ENCODE assay signal across 8 cellular contexts in genomic region chr22:28741758-28742561, GRCh38. TPM values are rescaled to one million over a fixed set of nuclear protein-coding genes. Genes with fewer than 3 reads are reported as not detected.
DNase-seq lines count a peak whose midpoint lies in the region; ATAC-seq and TF ChIP-seq lines count a peak whose summit lies in the region.

Gene CHEK2 (minus strand): TSS chr22:28741820. CDS start chr22:28734721, 7,099 bp downstream.
Gene HSCB (plus strand): TSS chr22:28742039. CDS start chr22:28742096, 57 bp downstream.

- WGBS in right lobe of liver (ENCODE audit: insufficient coverage, low coverage, low lambda C conversion rate, missing lambda C conversion rate), result 0% methylated on average over 42 of the region's 56 CpGs

- H3K27me3 ChIP-seq in CD4-positive, CD25-positive, alpha-beta regulatory T cell (ENCODE audit: control insufficient read depth, insufficient read depth, low read length), result no peaks in the 10 kb centered on the region
- H3K27me3 ChIP-seq in duodenal mucosa (ENCODE audit: control insufficient read depth in 1 of 2, insufficient read depth in 2 of 2, low read length in 2 of 2) (no peaks in the 10 kb centered on the region), right lobe of liver (no peaks in the 10 kb centered on the region)

- peaks cover 14% of the 10 kb centered on the region for H3K36me3 ChIP-seq in CD4-positive, CD25-positive, alpha-beta regulatory T cell (ENCODE audit: control insufficient read depth, insufficient read depth, low read length)
- H3K36me3 ChIP-seq in duodenal mucosa (ENCODE audit: control insufficient read depth in 1 of 2, insufficient read depth in 2 of 2, low read length in 2 of 2) (peaks cover 11 to 26% of the 10 kb centered on the region in 2 donors), right lobe of liver (peaks cover 0 to 27% (median 2%) of the 10 kb centered on the region in 4 donors)

- peak; percentile 73 for TF ChIP-seq POLR2A in right lobe of liver (IDR thresholded peaks at IDR 0.05)

- peak; percentile 96 to 99 (median 97) for DNase-seq in CD4-positive, CD25-positive, alpha-beta regulatory T cell
- DNase-seq in NCI-H82 treated with DMSO at 0.1 percent for 48 hours (lab: John Stamatoyannopoulos, UW; ENCODE audit: unreplicated experiment) (peak; percentile 95), right lobe of liver (peak; percentile 97 to 99 (median 99))
- peak; percentile 98 for DNase-seq in activated CD4-positive, alpha-beta memory T cell treated with anti-CD3 and anti-CD28 coated beads, Interleukin-2, amount 10 ng/mL, durations not matched to agents 7 days and 5 days
- peak; percentile 92 to 99 for DNase-seq in stimulated activated CD4-positive, alpha-beta T cell treated with anti-CD3 and anti-CD28 coated beads, Interleukin-4, amount 100 ng/mL, for 4 hours

- no peaks in the 10 kb centered on the region for H3K9me3 ChIP-seq in CD4-positive, CD25-positive, alpha-beta regulatory T cell (ENCODE audit: control insufficient read depth in 2 of 2, low read length in 2 of 2)
- H3K9me3 ChIP-seq in duodenal mucosa (ENCODE audit: control insufficient read depth in 1 of 2, low read length in 2 of 2) (no peaks in the 10 kb centered on the region), right lobe of liver (no peaks in the 10 kb centered on the region)

- H3K9ac ChIP-seq in duodenal mucosa (ENCODE audit: low read depth in 1 of 2, low read length in 2 of 2), result peak within 1 kb of the TSS; percentile 89 to 94

- H3K4me1 ChIP-seq in CD4-positive, CD25-positive, alpha-beta regulatory T cell (ENCODE audit: control insufficient read depth, insufficient read depth, low read length, poor library complexity, severe bottlenecking), result peaks cover 14% of the 10 kb centered on the region
- peaks cover 12 to 19% of the 10 kb centered on the region in 2 donors for H3K4me1 ChIP-seq in duodenal mucosa (ENCODE audit: control insufficient read depth in 1 of 2, insufficient read depth in 2 of 2, low read length in 2 of 2)
- peaks cover 0 to 21% (median 5%) of the 10 kb centered on the region in 4 donors for H3K4me1 ChIP-seq in right lobe of liver

- peak within 1 kb of the TSS; percentile 94 for H3K4me3 ChIP-seq in CD4-positive, CD25-positive, alpha-beta regulatory T cell (ENCODE audit: low read depth, low read length)
- H3K4me3 ChIP-seq in duodenal mucosa (ENCODE audit: low read depth in 1 of 2, low read length in 2 of 2) (peak within 1 kb of the TSS; percentile 76 to 96), right lobe of liver (peak within 1 kb of the TSS; percentile 63 to 100 (median 99))

- peak within 1 kb of the TSS; percentile 95 for H3K27ac ChIP-seq in CD4-positive, CD25-positive, alpha-beta regulatory T cell (ENCODE audit: insufficient read depth, low read length, poor library complexity, severe bottlenecking)
- H3K27ac ChIP-seq in duodenal mucosa (ENCODE audit: low read depth, low read length) (peak within 1 kb of the TSS; percentile 92), right lobe of liver (peak within 1 kb of the TSS; percentile 95 to 97 (median 97))

- H3K9me3 Mint-ChIP-seq in CD4-positive, CD25-positive, alpha-beta regulatory T cell, result no peaks in the 10 kb centered on the region
- no peaks in the 10 kb centered on the region for H3K9me3 Mint-ChIP-seq in activated CD4-positive, alpha-beta memory T cell treated with anti-CD3 and anti-CD28 coated beads, Interleukin-2, amount 10 ng/mL, durations not matched to agents 7 days and 5 days

- POLR2A ChIA-PET in activated CD4-positive, alpha-beta memory T cell treated with anti-CD3 and anti-CD28 coated beads, Interleukin-2, amount 10 ng/mL, durations not matched to agents 7 days and 5 days (lab: Charles Lee), result interaction anchor here (0.7 to 2.2 kb wide), 15 partner anchors 8 to 527 kb away, joined by 3 to 15 read pairs (median 4); partner anchors contain the start of genes CCDC117 and XBP1

- peak within 1 kb of the TSS; percentile 91 to 100 (median 94) for H3K4me3 Mint-ChIP-seq in CD4-positive, CD25-positive, alpha-beta regulatory T cell
- H3K4me3 Mint-ChIP-seq in activated CD4-positive, alpha-beta memory T cell treated with anti-CD3 and anti-CD28 coated beads, Interleukin-2, amount 10 ng/mL, durations not matched to agents 7 days and 5 days, result peak within 1 kb of the TSS; percentile 94

- TF ChIP-seq CTCF in right lobe of liver (IDR thresholded peaks at IDR 0.05), result peak in 1 of 4 donors; percentile 16

- H3K4me1 Mint-ChIP-seq in CD4-positive, CD25-positive, alpha-beta regulatory T cell, result peaks cover 7 to 38% (median 22%) of the 10 kb centered on the region in 4 donors
- H3K4me1 Mint-ChIP-seq in activated CD4-positive, alpha-beta memory T cell treated with anti-CD3 and anti-CD28 coated beads, Interleukin-2, amount 10 ng/mL, durations not matched to agents 7 days and 5 days, result peaks cover 51% of the 10 kb centered on the region

- peak within 1 kb of the TSS; percentile 90 to 96 (median 95) for H3K27ac Mint-ChIP-seq in CD4-positive, CD25-positive, alpha-beta regulatory T cell
- peak within 1 kb of the TSS; percentile 89 for H3K27ac Mint-ChIP-seq in activated CD4-positive, alpha-beta memory T cell treated with anti-CD3 and anti-CD28 coated beads, Interleukin-2, amount 10 ng/mL, durations not matched to agents 7 days and 5 days

- ATAC-seq in CD4-positive, CD25-positive, alpha-beta regulatory T cell (ENCODE audit: low read depth in 2 of 2), result peak; percentile 93 to 94
- peak; percentile 87 for ATAC-seq in GM19438 (IDR thresholded peaks at IDR 0.05; ENCODE audit: low read depth, unreplicated experiment)
- ATAC-seq in HG03575 (IDR thresholded peaks at IDR 0.05; ENCODE audit: extremely low read depth, insufficient number of reproducible peaks, low FRiP score, unreplicated experiment), result peak; percentile 67
- peak; percentile 96 to 99 (median 98) for ATAC-seq in right lobe of liver

- CTCF ChIA-PET in activated CD4-positive, alpha-beta memory T cell treated with anti-CD3 and anti-CD28 coated beads, Interleukin-2, amount 10 ng/mL, durations not matched to agents 7 days and 5 days (lab: Charles Lee), result interaction anchor here (0.7 to 1.5 kb wide), 4 partner anchors 17 to 141 kb away, joined by 3 to 4 read pairs (median 3); partner anchors contain the start of gene CCDC117

- intact Hi-C loops in right lobe of liver (cut with DNase I), result no loop called here

- H3K36me3 Mint-ChIP-seq in CD4-positive, CD25-positive, alpha-beta regulatory T cell, result peaks cover 12% of the 10 kb centered on the region
- H3K36me3 Mint-ChIP-seq in activated CD4-positive, alpha-beta memory T cell treated with anti-CD3 and anti-CD28 coated beads, Interleukin-2, amount 10 ng/mL, durations not matched to agents 7 days and 5 days (ENCODE audit: low read depth), result peaks cover 37% of the 10 kb centered on the region

- no peaks in the 10 kb centered on the region for H3K27me3 Mint-ChIP-seq in CD4-positive, CD25-positive, alpha-beta regulatory T cell
- no peaks in the 10 kb centered on the region for H3K27me3 Mint-ChIP-seq in activated CD4-positive, alpha-beta memory T cell treated with anti-CD3 and anti-CD28 coated beads, Interleukin-2, amount 10 ng/mL, durations not matched to agents 7 days and 5 days

RNA-seq across cellular contexts. Expression of gene CHEK2, which starts in this region (rescaled TPM):
- total RNA-seq in CD4-positive, CD25-positive, alpha-beta regulatory T cell, result 8.9 TPM
- polyA plus RNA-seq in CD4-positive, CD25-positive, alpha-beta regulatory T cell, result 10 to 100 TPM in 2 of 4 donors, 1 to 10 TPM in 2; 6.9 to 11.8 (median 9.2) TPM
- 10 to 100 TPM; 38.7 to 39.8 TPM for total RNA-seq in activated CD4-positive, alpha-beta memory T cell treated with anti-CD3 and anti-CD28 coated beads, Interleukin-2, amount 10 ng/mL, durations not matched to agents 7 days and 5 days
- 1 to 10 TPM; 2.0 to 6.3 (median 4.2) TPM for total RNA-seq in right lobe of liver

RNA-seq across cellular contexts. Expression of gene HSCB, which starts in this region (rescaled TPM):
- total RNA-seq in CD4-positive, CD25-positive, alpha-beta regulatory T cell, result 4.9 TPM
- 10 to 100 TPM in 2 of 4 donors, 1 to 10 TPM in 2; 8.7 to 12.0 (median 10.7) TPM for polyA plus RNA-seq in CD4-positive, CD25-positive, alpha-beta regulatory T cell
- total RNA-seq in activated CD4-positive, alpha-beta memory T cell treated with anti-CD3 and anti-CD28 coated beads, Interleukin-2, amount 10 ng/mL, durations not matched to agents 7 days and 5 days, result 10 to 100 TPM; 14.4 to 16.1 TPM
- 10 to 100 TPM; 11.6 to 29.0 (median 13.4) TPM for total RNA-seq in right lobe of liver

Comparison
In these comparisons a context has a peak if more than half of its experiments do, and no peak if none do; other contexts are left out.
1. Peak in every context shown above with its lines: DNase-seq, ATAC-seq, H3K4me3 ChIP-seq and H3K27ac ChIP-seq.